32 cellular contexts compared by ENCODE assay signal in the genomic region with DNA sequence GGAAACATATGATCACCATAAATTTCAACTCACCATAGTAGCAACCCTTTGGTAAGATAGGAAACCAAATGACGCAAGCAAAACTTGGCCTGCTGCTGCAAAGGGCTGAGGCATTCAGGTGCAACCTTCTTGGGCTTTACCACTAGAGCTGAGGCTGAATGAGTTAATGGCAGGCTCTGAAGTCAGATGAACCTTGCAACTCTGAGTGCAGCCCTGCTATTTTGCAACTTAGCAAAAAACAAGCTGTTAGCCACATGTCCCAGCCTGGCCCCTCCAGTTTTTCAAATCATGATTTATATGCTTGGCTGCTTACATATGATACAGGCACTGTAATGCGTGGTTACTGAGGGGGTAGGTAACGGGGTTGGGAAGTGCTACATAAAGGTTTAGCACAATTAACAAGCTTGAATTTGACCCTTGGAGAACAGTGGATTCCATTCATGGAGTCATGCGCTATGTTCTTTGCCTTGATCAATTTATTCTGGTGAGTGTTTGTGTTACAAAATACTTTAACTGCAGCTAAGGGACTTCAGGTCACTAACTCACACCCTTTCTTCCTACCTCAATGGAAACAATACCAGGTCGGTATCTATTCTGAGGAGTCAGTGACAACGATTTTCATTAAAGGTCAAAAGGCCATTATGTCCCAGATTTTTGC.
DNase-seq lines count a peak whose midpoint lies in the region; ATAC-seq and TF ChIP-seq lines count a peak whose summit lies in the region.
"Had no signal": no experiment of that assay in that cellular context is flagged by ENCODE, and none has a peak within 500 bp of the region (broad histone marks: within the 10 kb centered on the region; RNA-seq: fewer than 3 reads in every experiment).

No MANE protein-coding gene starts in this region.

- no peaks in the 10 kb centered on the region for H3K4me1 ChIP-seq in mesenchymal stem cell (ENCODE audit: control insufficient read depth, insufficient read depth, low read depth, low read length)
- H3K4me1 ChIP-seq: parathyroid adenoma, right atrium auricular region, tibial artery had no signal

- no peaks in the 10 kb centered on the region for H3K36me3 ChIP-seq in mesenchymal stem cell (ENCODE audit: control insufficient read depth in 1 of 2, insufficient read depth in 2 of 2, low read depth in 1 of 2, low read length in 2 of 2)
- H3K36me3 ChIP-seq: esophagus muscularis mucosa, right atrium auricular region, SJSA1, tibial artery, WERI-Rb-1 had no signal

- H2BK120ac ChIP-seq in mesenchymal stem cell (ENCODE audit: low read depth, low read length): peak overlapping the region; percentile 15

- no peak overlapping the region for H4K91ac ChIP-seq in mesenchymal stem cell (ENCODE audit: low read length)

- peak overlapping the region in 1 of 2 experiments; percentile 37 for H3K18ac ChIP-seq in mesenchymal stem cell (ENCODE audit: low read depth in 1 of 2, low read length in 2 of 2)

- no peak overlapping the region for H3K4ac ChIP-seq in mesenchymal stem cell (ENCODE audit: low read depth in 1 of 2, low read length in 2 of 2)

- no peak overlapping the region for H3K9ac ChIP-seq in mesenchymal stem cell (ENCODE audit: low read length)
- H3K9ac ChIP-seq: parathyroid adenoma had no signal

- no peak for TF ChIP-seq CTCF in fibroblast of mammary gland (conservative IDR thresholded peaks at IDR 0.05; ENCODE audit: control insufficient read depth, insufficient read depth, low read depth, low read length)

- no peak overlapping the region for H3K14ac ChIP-seq in mesenchymal stem cell (ENCODE audit: low read length in 2 of 2)

- DNase-seq in COLO829 (ENCODE audit: low spot score) (peak; percentile 23), fibroblast of mammary gland (ENCODE audit: low read depth) (peak; percentile 62), mesenchymal stem cell (no peak), AG20443 (ENCODE audit: low spot score) (no peak)
- DNase-seq in activated CD4-positive, alpha-beta T cell treated with anti-CD3 and anti-CD28 coated beads, Interleukin-2, amount 50 U/mL, for 48 hours: no peak
- DNase-seq: ACHN; activated CD4-positive, alpha-beta T cell treated with anti-CD3 and anti-CD28 coated beads for 4 hours; amniotic stem cell; C1 segment of cervical spinal cord; COR-L47; dermis blood vessel endothelial cell; DMS53; GDM1; immature natural killer cell; left colon; NCI-H1105; NCI-H187 treated with DMSO at 0.1 percent for 48 hours; NCI-H446; NCI-H774; stimulated activated CD4-positive, alpha-beta T cell treated with anti-CD3 and anti-CD28 coated beads, Interleukin-12 subunit alpha, Interleukin-12 subunit beta, amount 100 ng/mL, for 4 hours; stimulated activated CD4-positive, alpha-beta T cell treated with anti-CD3 and anti-CD28 coated beads, Interleukin-2, amount 100 ng/mL, for 48 hours; T-cell; tibial artery; WERI-Rb-1 had no signal

- 79% methylated on average over 4 of the region's 6 CpGs for WGBS in mesenchymal stem cell

- no peak overlapping the region for H3K4me2 ChIP-seq in mesenchymal stem cell (ENCODE audit: low read length, poor library complexity, severe bottlenecking)
- H3K4me2 ChIP-seq: GM23338 had no signal

- H3K27ac ChIP-seq in mesenchymal stem cell (ENCODE audit: low read length, poor library complexity, severe bottlenecking): no peak overlapping the region
- H3K27ac ChIP-seq: esophagus muscularis mucosa, parathyroid adenoma, right atrium auricular region, SJSA1, tibial artery, WERI-Rb-1 had no signal

- peak; percentile 64 for ATAC-seq in HG03442 (IDR thresholded peaks at IDR 0.05; ENCODE audit: unreplicated experiment)
- ATAC-seq in GM19324 (IDR thresholded peaks at IDR 0.05; ENCODE audit: low FRiP score, unreplicated experiment): no peak
- ATAC-seq: GM23338, K562, left colon, T-cell had no signal

- H3K23ac ChIP-seq in mesenchymal stem cell (ENCODE audit: low read length in 2 of 2): no peak overlapping the region

- H3K79me1 ChIP-seq in mesenchymal stem cell (replicated peaks; ENCODE audit: low read length, poor library complexity, severe bottlenecking): no peaks in the 10 kb centered on the region

- H2BK15ac ChIP-seq in mesenchymal stem cell (ENCODE audit: low read depth, poor library complexity, severe bottlenecking): no peak overlapping the region

- H4K8ac ChIP-seq in mesenchymal stem cell (ENCODE audit: low read length): peak overlapping the region; percentile 19

- no peak overlapping the region for H2AK5ac ChIP-seq in mesenchymal stem cell (ENCODE audit: low read length, severe bottlenecking)

- no peaks in the 10 kb centered on the region for H3K27me3 ChIP-seq in mesenchymal stem cell (ENCODE audit: control insufficient read depth in 1 of 2, insufficient read depth in 1 of 2, low read length in 2 of 2)
- H3K27me3 ChIP-seq: esophagus muscularis mucosa, right atrium auricular region, SJSA1, tibial artery had no signal

- H2BK5ac ChIP-seq in mesenchymal stem cell (ENCODE audit: low read depth, low read length, poor library complexity, severe bottlenecking): no peak overlapping the region

- no peak overlapping the region for H2BK12ac ChIP-seq in mesenchymal stem cell (ENCODE audit: low read length in 2 of 2)

- no peaks in the 10 kb centered on the region for H3K9me3 ChIP-seq in mesenchymal stem cell (ENCODE audit: control insufficient read depth, low read length)
- H3K9me3 ChIP-seq: esophagus muscularis mucosa, right atrium auricular region, SJSA1, tibial artery had no signal

- H2AFZ ChIP-seq in mesenchymal stem cell (ENCODE audit: low read depth, low read length): no peak overlapping the region
- H2AFZ ChIP-seq: GM23338, parathyroid adenoma had no signal

- H3K4me3 ChIP-seq in fibroblast of mammary gland (ENCODE audit: control insufficient read depth, low read depth, low read length) (no peak overlapping the region), mesenchymal stem cell (ENCODE audit: insufficient read depth in 1 of 2, low read depth in 1 of 2, low read length in 2 of 2) (no peak overlapping the region)
- H3K4me3 ChIP-seq: esophagus muscularis mucosa, GM23338, K562, right atrium auricular region, SJSA1, tibial artery had no signal

Comparison
In these comparisons a context has a peak if more than half of its experiments do, and no peak if none do; other contexts are left out.
1. DNase-seq: peak in COLO829 (single experiment) and fibroblast of mammary gland (single experiment); none in mesenchymal stem cell (single experiment), activated CD4-positive, alpha-beta T cell treated with anti-CD3 and anti-CD28 coated beads, Interleukin-2, amount 50 U/mL, for 48 hours (0 of 2) and AG20443 (single experiment).